23 cellular contexts compared by ENCODE assay signal in genomic region chr22:21896951-21897513, GRCh38.
"Had no signal": no experiment of that assay in that cellular context is flagged by ENCODE, and none has a peak within 500 bp of the region (broad histone marks: within the 10 kb centered on the region; RNA-seq: fewer than 3 reads in every experiment).

No MANE protein-coding gene starts in this region.

- H3K4me3 ChIP-seq: colonic mucosa, esophagus squamous epithelium, gastrocnemius medialis, heart right ventricle, left lung, lower lobe of right lung had no signal

- H3K4me1 ChIP-seq: colonic mucosa, esophagus squamous epithelium, gastrocnemius medialis, heart right ventricle, left lung, lower lobe of right lung had no signal

- H3K27me3 Mint-ChIP-seq: effector memory CD8-positive, alpha-beta T cell had no signal

- H3K9me3 Mint-ChIP-seq: dendritic cell treated with granulocyte-macrophage colony-stimulating factor and Interleukin-4, amounts not matched to agents 40 ng/mL and 50 ng/mL, for 4 days; effector memory CD8-positive, alpha-beta T cell; endodermal cell had no signal

- H3K9me3 ChIP-seq: colonic mucosa, esophagus squamous epithelium, gastrocnemius medialis, left lung, lower lobe of right lung had no signal

- H3K4me3 Mint-ChIP-seq: dendritic cell treated with granulocyte-macrophage colony-stimulating factor and Interleukin-4, amounts not matched to agents 40 ng/mL and 50 ng/mL, for 4 days; effector memory CD8-positive, alpha-beta T cell; endodermal cell had no signal

- ATAC-seq: effector memory CD8-positive, alpha-beta T cell; esophagus mucosa; gastrocnemius medialis; heart right ventricle; left cardiac atrium; left lung; left ventricle myocardium superior; lower lobe of right lung had no signal

- DNase-seq: colonic mucosa; cortex of kidney; effector CD8-positive, alpha-beta T cell; effector memory CD8-positive, alpha-beta T cell; endodermal cell; erythroblast; esophagus squamous epithelium; foreskin fibroblast; foreskin melanocyte; gastrocnemius medialis; glutamatergic neuron; head of caudate nucleus; heart right ventricle; hippocampal formation; left cardiac atrium; left lung; left ventricle myocardium superior; lower lobe of right lung; mesenchymal stem cell; midbrain had no signal

- H3K27me3 ChIP-seq: colonic mucosa, esophagus squamous epithelium, gastrocnemius medialis, heart right ventricle, left lung had no signal

- H3K36me3 ChIP-seq: colonic mucosa, esophagus squamous epithelium, gastrocnemius medialis, heart right ventricle, left lung, lower lobe of right lung had no signal

- H3K27ac Mint-ChIP-seq: dendritic cell treated with granulocyte-macrophage colony-stimulating factor and Interleukin-4, amounts not matched to agents 40 ng/mL and 50 ng/mL, for 4 days; endodermal cell had no signal

- H3K4me1 Mint-ChIP-seq: endodermal cell had no signal

- H3K27ac ChIP-seq: colonic mucosa, epithelial cell of prostate, esophagus squamous epithelium, gastrocnemius medialis, heart right ventricle, left lung, lower lobe of right lung had no signal
